13 cellular contexts compared by ENCODE assay signal in genomic region chr14:78566859-78567172, GRCh38.
A peak's percentile ranks its signal among the peaks of the same experiment; 100 is the strongest.
DNase-seq lines count a peak whose midpoint lies in the region; ATAC-seq and TF ChIP-seq lines count a peak whose summit lies in the region.
"Had no signal": no experiment of that assay in that cellular context is flagged by ENCODE, and none has a peak within 500 bp of the region (broad histone marks: within the 10 kb centered on the region; RNA-seq: fewer than 3 reads in every experiment).

No MANE protein-coding gene starts in this region.

- H3K4me2 ChIP-seq in BLaER1 = peak overlapping the region; percentile 60

- intact Hi-C loops in body of pancreas (cut with DNase I) = loop anchor here (10.0 kb wide), 1 partner anchor 702 kb away; no protein-coding TSS in a partner anchor

- peak in 1 of 7 experiments; percentile 21 for TF ChIP-seq CTCF in body of pancreas (IDR thresholded peaks at IDR 0.05)
- TF ChIP-seq CTCF in omental fat pad (IDR thresholded peaks at IDR 0.05) = no peak

- no peak for TF ChIP-seq POLR2A in body of pancreas (IDR thresholded peaks at IDR 0.05)

- no peaks in the 10 kb centered on the region for H3K9me3 ChIP-seq in BLaER1
- H3K9me3 ChIP-seq in body of pancreas = no peaks in the 10 kb centered on the region
- H3K9me3 ChIP-seq: Caco-2, SJSA1, thoracic aorta had no signal

- H3K27me3 ChIP-seq in BLaER1 (no peaks in the 10 kb centered on the region), body of pancreas (no peaks in the 10 kb centered on the region)
- H3K27me3 ChIP-seq: SJSA1 had no signal

- no peak overlapping the region for H3K4me3 ChIP-seq in BLaER1
- H3K4me3 ChIP-seq in body of pancreas = no peak overlapping the region
- H3K4me3 ChIP-seq: cardiac muscle cell, SJSA1 had no signal

- no peak for DNase-seq in body of pancreas
- no peak for DNase-seq in SW 1271 (lab: John Stamatoyannopoulos, UW)
- no peak for DNase-seq in NCI-H1930 (lab: John Stamatoyannopoulos, UW)
- DNase-seq in omental fat pad (ENCODE audit: low spot score) = no peak
- DNase-seq in SHP77 (lab: John Stamatoyannopoulos, UW) = no peak
- DNase-seq: NCI-H1436 treated with DMSO at 0.1 percent for 48 hours had no signal

- peak; percentile 12 for ATAC-seq in GM19023 (IDR thresholded peaks at IDR 0.05; ENCODE audit: unreplicated experiment)
- ATAC-seq in HG03064 (IDR thresholded peaks at IDR 0.05; ENCODE audit: low read depth, unreplicated experiment) = peak; percentile 26
- peak; percentile 6 for ATAC-seq in body of pancreas
- ATAC-seq in omental fat pad (ENCODE audit: low FRiP score) = no peak

- H3K9ac ChIP-seq in BLaER1 = no peak overlapping the region

- H3K4me1 ChIP-seq in BLaER1 = peaks cover 10% of the 10 kb centered on the region
- H3K4me1 ChIP-seq in body of pancreas = peaks cover 6% of the 10 kb centered on the region
- H3K4me1 ChIP-seq: Caco-2, SJSA1 had no signal

- H4K20me1 ChIP-seq in BLaER1 = no peaks in the 10 kb centered on the region

- H3K27ac ChIP-seq in BLaER1 = no peak overlapping the region
- H3K27ac ChIP-seq in body of pancreas = no peak overlapping the region
- H3K27ac ChIP-seq: cardiac muscle cell, SJSA1, thoracic aorta had no signal

- H3K36me3 ChIP-seq in BLaER1 (no peaks in the 10 kb centered on the region), body of pancreas (replicated peaks in 1 of 2; ENCODE audit: insufficient read depth in 1 of 2, low read depth in 2 of 2) (no peaks in the 10 kb centered on the region)
- H3K36me3 ChIP-seq: cardiac muscle cell, SJSA1, thoracic aorta had no signal
